In genomic region chr1:154955039-154955717, GRCh38 we compare ENCODE assay signal across 8 cellular contexts. TPM values are rescaled to one million over a fixed set of nuclear protein-coding genes. Genes with fewer than 3 reads are reported as not detected.
A peak's percentile ranks its signal among the peaks of the same experiment; 100 is the strongest.
DNase-seq lines count a peak whose midpoint lies in the region; ATAC-seq, FAIRE-seq and TF ChIP-seq lines count a peak whose summit lies in the region.

No MANE protein-coding gene starts in this region.

- peaks cover 35% of the 10 kb centered on the region for H3K4me1 Mint-ChIP-seq in progenitor cell of endocrine pancreas (ENCODE audit: low read depth)

- H3K27ac Mint-ChIP-seq in progenitor cell of endocrine pancreas, result peak overlapping the region; percentile 98

- no peaks in the 10 kb centered on the region for H3K27me3 Mint-ChIP-seq in progenitor cell of endocrine pancreas

- 11 to 16% methylated on average over 4 of the region's 4 CpGs for WGBS in heart right ventricle, 2 donors

- no peaks in the 10 kb centered on the region for H3K9me3 ChIP-seq in heart right ventricle

- peak overlapping the region in 8 of 10 donors; percentile 69 to 84 (median 80) for H3K27ac ChIP-seq in heart right ventricle

- ATAC-seq in Right ventricle myocardium inferior (no peak), HG03521 (IDR thresholded peaks at IDR 0.05; ENCODE audit: unreplicated experiment) (peak; percentile 57), heart right ventricle (peak in 1 of 8 donors; percentile 2)

- TF ChIP-seq CTCF in heart right ventricle (IDR thresholded peaks at IDR 0.05), result no peak
- no peak for TF ChIP-seq CTCF in progenitor cell of endocrine pancreas (IDR thresholded peaks at IDR 0.05; ENCODE audit: unreplicated experiment)

- H3K4me3 Mint-ChIP-seq in progenitor cell of endocrine pancreas (ENCODE audit: low read depth), result peak overlapping the region; percentile 84

- H3K36me3 ChIP-seq in heart right ventricle, result peaks cover 0 to 39% (median 15%) of the 10 kb centered on the region in 9 donors

- H3K9me3 Mint-ChIP-seq in progenitor cell of endocrine pancreas (ENCODE audit: low read depth), result no peaks in the 10 kb centered on the region

- peaks cover 15 to 60% (median 49%) of the 10 kb centered on the region in 9 donors for H3K4me1 ChIP-seq in heart right ventricle

- DNase-seq in Right ventricle myocardium inferior (ENCODE audit: missing footprints) (peak; percentile 69), cardiac septum (ENCODE audit: low spot score) (no peak), heart right ventricle (no peak), progenitor cell of endocrine pancreas (ENCODE audit: low spot score, unreplicated experiment) (no peak), urothelium cell line (ENCODE audit: low spot score) (peak; percentile 51)
- DNase-seq in activated naive CD4-positive, alpha-beta T cell treated with anti-CD3 and anti-CD28 coated beads, Interleukin-2, amount 50 U/mL, for 16 hours, result peak; percentile 59

- H3K4me3 ChIP-seq in heart right ventricle, result peak overlapping the region; percentile 26 to 74 (median 60)

- no peaks in the 10 kb centered on the region for H3K27me3 ChIP-seq in heart right ventricle

- peaks cover 3% of the 10 kb centered on the region for H3K36me3 Mint-ChIP-seq in progenitor cell of endocrine pancreas (ENCODE audit: insufficient read depth)

- TF ChIP-seq POLR2A in Raji (IDR thresholded peaks at IDR 0.05; ENCODE audit: insufficient read depth, low read depth, low read length), result peak; percentile 54

- intact Hi-C loops in Right ventricle myocardium inferior (cut with DNase I), result no loop called here
- intact Hi-C loops in cardiac septum (cut with DNase I), result no loop called here
- intact Hi-C loops in heart right ventricle (cut with DNase I), result loop anchor here in 3 of 10 donors (5.0 to 10.0 kb wide), 3 partner anchors 60 to 97 kb away; partner anchors contain the start of gene ADAM15 (in 1 of the 3)

- no peak for FAIRE-seq in urothelium cell line (lab: Jason Lieb, UNC)

RNA-seq across cellular contexts. Expression of gene PBXIP1, which starts 0.7 kb away (rescaled TPM):
- total RNA-seq in Right ventricle myocardium inferior (55.9 TPM), cardiac septum (49.1 TPM), heart right ventricle (10 to 100 TPM; 38.3 to 75.0 (median 48.8) TPM), progenitor cell of endocrine pancreas (69.1 and 69.5 TPM in 2 replicates)
- polyA plus RNA-seq in heart right ventricle, result 10 to 100 TPM; 25.4 to 33.0 TPM

RNA-seq across cellular contexts. Expression of gene PYGO2, which starts 6.4 kb away (rescaled TPM):
- 16.0 TPM for total RNA-seq in Right ventricle myocardium inferior
- 16.9 TPM for total RNA-seq in cardiac septum
- total RNA-seq in heart right ventricle, result 10 to 100 TPM in 9 of 10 donors, 1 to 10 TPM in 1; 8.8 to 18.0 (median 13.9) TPM
- 10 to 100 TPM; 11.9 to 12.1 TPM for polyA plus RNA-seq in heart right ventricle
- 49.1 and 52.7 TPM in 2 replicates for total RNA-seq in progenitor cell of endocrine pancreas

RNA-seq across cellular contexts. Expression of gene SHC1, which starts 15.4 kb away (rescaled TPM):
- total RNA-seq in Right ventricle myocardium inferior (60.4 TPM), cardiac septum (70.5 TPM), heart right ventricle (10 to 100 TPM; 42.6 to 95.7 (median 57.8) TPM), progenitor cell of endocrine pancreas (43.3 and 54.7 TPM in 2 replicates)
- polyA plus RNA-seq in heart right ventricle, result 10 to 100 TPM; 35.6 to 58.3 TPM

RNA-seq across cellular contexts. Expression of gene PMVK, which starts 18.7 kb away (rescaled TPM):
- 71.1 TPM for total RNA-seq in Right ventricle myocardium inferior
- 30.9 TPM for total RNA-seq in cardiac septum
- 10 to 100 TPM; 29.9 to 66.4 (median 39.4) TPM for total RNA-seq in heart right ventricle
- 10 to 100 TPM; 40.2 to 42.9 TPM for polyA plus RNA-seq in heart right ventricle
- total RNA-seq in progenitor cell of endocrine pancreas, result 26.3 and 26.9 TPM in 2 replicates

RNA-seq across cellular contexts. Expression of gene CKS1B, which starts 19.3 kb away (rescaled TPM):
- total RNA-seq in Right ventricle myocardium inferior (22.2 TPM), cardiac septum (16.0 TPM), heart right ventricle (10 to 100 TPM; 10.9 to 30.9 (median 17.5) TPM), progenitor cell of endocrine pancreas (78.7 and 85.8 TPM in 2 replicates)
- 10 to 100 TPM in 1 of 2 donors, 1 to 10 TPM in 1; 4.6 to 36.7 TPM for polyA plus RNA-seq in heart right ventricle

Comparison
In these comparisons a context has a peak if more than half of its experiments do, and no peak if none do; other contexts are left out.
1. DNase-seq: peak in Right ventricle myocardium inferior (single experiment), activated naive CD4-positive, alpha-beta T cell treated with anti-CD3 and anti-CD28 coated beads, Interleukin-2, amount 50 U/mL, for 16 hours (single experiment) and urothelium cell line (single experiment); none in cardiac septum (single experiment), heart right ventricle (0 of 2) and progenitor cell of endocrine pancreas (single experiment).